ENCODE assay signal across 10 cellular contexts in genomic region chr12:54054442-54055332, GRCh38. TPM values are rescaled to one million over a fixed set of nuclear protein-coding genes. Genes with fewer than 3 reads are reported as not detected.
DNase-seq lines count a peak whose midpoint lies in the region; ATAC-seq and TF ChIP-seq lines count a peak whose summit lies in the region.
"Had no signal": no experiment of that assay in that cellular context is flagged by ENCODE, and none has a peak within 500 bp of the region (broad histone marks: within the 10 kb centered on the region; RNA-seq: fewer than 3 reads in every experiment).

No MANE protein-coding gene starts in this region.

- no peak overlapping the region for H3K27ac Mint-ChIP-seq in neural crest cell (ENCODE audit: unreplicated experiment)

- no peaks in the 10 kb centered on the region for H3K4me1 Mint-ChIP-seq in neural crest cell

- ATAC-seq in HG03432 (IDR thresholded peaks at IDR 0.05; ENCODE audit: unreplicated experiment) (no peak), HG02678 (IDR thresholded peaks at IDR 0.05; ENCODE audit: unreplicated experiment) (no peak), HG03196 (IDR thresholded peaks at IDR 0.05; ENCODE audit: unreplicated experiment) (no peak), GM18502 (IDR thresholded peaks at IDR 0.05; ENCODE audit: poor library complexity, unreplicated experiment) (no peak)

- H3K4me2 ChIP-seq in mammary epithelial cell (ENCODE audit: insufficient read depth, low read depth, low read length) = peak overlapping the region; percentile 92

- no peaks in the 10 kb centered on the region for H3K9me3 Mint-ChIP-seq in neural crest cell

- H3K27me3 ChIP-seq in BE2C (no peaks in the 10 kb centered on the region), HUES6 (ENCODE audit: control insufficient read depth, insufficient read depth, low read length) (peaks cover 99% of the 10 kb centered on the region), mammary epithelial cell (ENCODE audit: insufficient read depth, low read length) (no peaks in the 10 kb centered on the region)

- dilution Hi-C loops in mammary epithelial cell (cut with HindIII; ENCODE audit: low sequenced_read_pairs) = no loop called here

- H3K27me3 Mint-ChIP-seq in neural crest cell (ENCODE audit: low read depth) = peaks cover 100% of the 10 kb centered on the region

- TF ChIP-seq CTCF in BE2C (IDR thresholded peaks at IDR 0.05; ENCODE audit: low read depth, low read length) (no peak), mammary epithelial cell (conservative IDR thresholded peaks at IDR 0.05 in 1 of 2, IDR thresholded peaks at IDR 0.05 in 1 of 2; ENCODE audit: extremely low read depth in 1 of 2, insufficient read depth in 1 of 2, low read depth in 1 of 2, low read length in 2 of 2) (no peak), neural crest cell (conservative IDR thresholded peaks at IDR 0.05) (no peak)

- peak overlapping the region; percentile 80 for H3K4me3 ChIP-seq in BE2C (ENCODE audit: low read depth, low read length)
- H3K4me3 ChIP-seq in HUES6 (ENCODE audit: low read depth, low read length) = peak overlapping the region; percentile 31; the same call in 1 of the 2 replicates
- peak overlapping the region; percentile 64 to 71 (median 65) for H3K4me3 ChIP-seq in mammary epithelial cell (replicated peaks in 1 of 3; ENCODE audit: insufficient read depth in 1 of 3, low read depth in 2 of 3, low read length in 3 of 3)

- in situ Hi-C loops in mammary epithelial cell (cut with MboI; ENCODE audit: low sequenced_read_pairs in 2 of 2) = no loop called here

- H3K4me1 ChIP-seq in BE2C = peaks cover 15% of the 10 kb centered on the region
- H3K4me1 ChIP-seq in HUES6 (ENCODE audit: control insufficient read depth, insufficient read depth, low read length) = peaks cover 49% of the 10 kb centered on the region
- H3K4me1 ChIP-seq in mammary epithelial cell (ENCODE audit: insufficient read depth, low read length) = peaks cover 26% of the 10 kb centered on the region

- CTCF ChIA-PET in mammary epithelial cell (lab: Charles Lee; ENCODE audit: low non-redundant PET) = interaction anchor here (0.7 kb wide), 1 partner anchor 22 kb away, joined by 3 read pairs; no protein-coding TSS in a partner anchor

- H3K9me3 ChIP-seq in BE2C (no peaks in the 10 kb centered on the region), HUES6 (ENCODE audit: control insufficient read depth, insufficient read depth, low read depth, low read length) (no peaks in the 10 kb centered on the region), mammary epithelial cell (replicated peaks; ENCODE audit: insufficient read depth, low read length) (no peaks in the 10 kb centered on the region)

- DNase-seq in BE2C (no peak), mammary epithelial cell (no peak), neural crest cell (ENCODE audit: low read depth, low spot score) (no peak)
- DNase-seq: NCI-H774 had no signal

- BruUV-seq in mammary epithelial cell (replicated peaks; lab: Mats Ljungman, UMichigan) = no TSS peak

- H3K36me3 Mint-ChIP-seq in neural crest cell (ENCODE audit: low read depth) = no peaks in the 10 kb centered on the region

- H4K20me1 ChIP-seq in mammary epithelial cell (ENCODE audit: insufficient read depth, low read length) = no peaks in the 10 kb centered on the region

- H3K9ac ChIP-seq in HUES6 (ENCODE audit: low read length) (no peak overlapping the region), mammary epithelial cell (ENCODE audit: insufficient read depth, low read length) (peak overlapping the region; percentile 12)

- intact Hi-C loops in mammary epithelial cell (cut with micrococcal nuclease) = loop anchor here (5.0 kb wide), 1 partner anchor 73 kb away; no protein-coding TSS in a partner anchor

- peaks cover 13% of the 10 kb centered on the region for H3K79me2 ChIP-seq in mammary epithelial cell (ENCODE audit: insufficient read depth, low read length)

- H3K4me3 Mint-ChIP-seq in neural crest cell = peak overlapping the region; percentile 87

- H3K36me3 ChIP-seq in BE2C (peaks cover 11% of the 10 kb centered on the region), HUES6 (ENCODE audit: control insufficient read depth, insufficient read depth, low read length) (no peaks in the 10 kb centered on the region), mammary epithelial cell (ENCODE audit: insufficient read depth, low read length) (no peaks in the 10 kb centered on the region)

- peak overlapping the region; percentile 96 for H2AFZ ChIP-seq in mammary epithelial cell (ENCODE audit: low read depth, low read length)

- 8% methylated on average over 12 of the region's 33 CpGs for WGBS in mammary epithelial cell (ENCODE audit: low coverage, missing lambda C conversion rate)

- H3K27ac ChIP-seq in HUES6 (ENCODE audit: low read depth, low read length) (no peak overlapping the region), mammary epithelial cell (ENCODE audit: insufficient read depth, low read depth, low read length) (peak overlapping the region; percentile 24)

RNA-seq across cellular contexts. Expression of gene HOXC4, which starts 1.1 kb away (rescaled TPM):
- polyA plus RNA-seq in BE2C (2012; ENCODE audit: insufficient read depth, insufficient read length, low read depth) = 43.8 TPM
- total RNA-seq in mammary epithelial cell = 10 to 100 TPM in 1 of 2 donors, under 1 TPM in 1; 0.83 to 11.9 TPM
- polyA plus RNA-seq in mammary epithelial cell = 2.4 TPM
- polyA minus RNA-seq in mammary epithelial cell = 4.0 TPM
- total RNA-seq in neural crest cell = 5.6 and 8.3 TPM in 2 replicates

RNA-seq across cellular contexts. Expression of gene HOXC5, which starts 21.8 kb away (rescaled TPM):
- 8.1 TPM for polyA plus RNA-seq in BE2C (2012; ENCODE audit: insufficient read depth, insufficient read length, low read depth)
- total RNA-seq in mammary epithelial cell (1 to 10 TPM in 1 of 2 donors, under 1 TPM in 1; 0.67 to 1.4 TPM), neural crest cell (3.5 and 3.8 TPM in 2 replicates)
- polyA plus RNA-seq in mammary epithelial cell = 0.80 TPM
- polyA minus RNA-seq in mammary epithelial cell = not detected
- total RNA-seq: mononuclear cell had no signal

RNA-seq across cellular contexts. Expression of gene HOXC6, which starts 26.4 kb away (rescaled TPM):
- polyA plus RNA-seq in BE2C (2012; ENCODE audit: insufficient read depth, insufficient read length, low read depth) = 45.2 TPM
- total RNA-seq in mammary epithelial cell (10 to 100 TPM in 1 of 2 donors, 1 to 10 TPM in 1; 1.7 to 10.9 TPM), neural crest cell (10.7 and 11.0 TPM in 2 replicates)
- polyA plus RNA-seq in mammary epithelial cell = 4.2 TPM
- 0.57 TPM for polyA minus RNA-seq in mammary epithelial cell
- total RNA-seq: mononuclear cell had no signal

RNA-seq across cellular contexts. Expression of gene HOXC8, which starts 45.9 kb away (rescaled TPM):
- polyA plus RNA-seq in BE2C (2012; ENCODE audit: insufficient read depth, insufficient read length, low read depth) = 24.8 TPM
- total RNA-seq in mammary epithelial cell (1 to 10 TPM; 2.3 to 7.9 TPM), neural crest cell (4.5 and 4.8 TPM in 2 replicates)
- polyA plus RNA-seq in mammary epithelial cell = 4.3 TPM
- 3.2 TPM for polyA minus RNA-seq in mammary epithelial cell
- total RNA-seq: mononuclear cell had no signal

RNA-seq across cellular contexts. Expression of gene HOXC9, which starts 54.7 kb away (rescaled TPM):
- 33.9 TPM for polyA plus RNA-seq in BE2C (2012; ENCODE audit: insufficient read depth, insufficient read length, low read depth)
- total RNA-seq in mammary epithelial cell = 1 to 10 TPM; 3.2 to 9.4 TPM
- 2.9 TPM for polyA plus RNA-seq in mammary epithelial cell
- 4.2 TPM for polyA minus RNA-seq in mammary epithelial cell
- total RNA-seq in neural crest cell = 5.6 and 6.3 TPM in 2 replicates
- total RNA-seq: mononuclear cell had no signal
